Comparison of ENCODE assay signal across 13 cellular contexts in the genomic region with DNA sequence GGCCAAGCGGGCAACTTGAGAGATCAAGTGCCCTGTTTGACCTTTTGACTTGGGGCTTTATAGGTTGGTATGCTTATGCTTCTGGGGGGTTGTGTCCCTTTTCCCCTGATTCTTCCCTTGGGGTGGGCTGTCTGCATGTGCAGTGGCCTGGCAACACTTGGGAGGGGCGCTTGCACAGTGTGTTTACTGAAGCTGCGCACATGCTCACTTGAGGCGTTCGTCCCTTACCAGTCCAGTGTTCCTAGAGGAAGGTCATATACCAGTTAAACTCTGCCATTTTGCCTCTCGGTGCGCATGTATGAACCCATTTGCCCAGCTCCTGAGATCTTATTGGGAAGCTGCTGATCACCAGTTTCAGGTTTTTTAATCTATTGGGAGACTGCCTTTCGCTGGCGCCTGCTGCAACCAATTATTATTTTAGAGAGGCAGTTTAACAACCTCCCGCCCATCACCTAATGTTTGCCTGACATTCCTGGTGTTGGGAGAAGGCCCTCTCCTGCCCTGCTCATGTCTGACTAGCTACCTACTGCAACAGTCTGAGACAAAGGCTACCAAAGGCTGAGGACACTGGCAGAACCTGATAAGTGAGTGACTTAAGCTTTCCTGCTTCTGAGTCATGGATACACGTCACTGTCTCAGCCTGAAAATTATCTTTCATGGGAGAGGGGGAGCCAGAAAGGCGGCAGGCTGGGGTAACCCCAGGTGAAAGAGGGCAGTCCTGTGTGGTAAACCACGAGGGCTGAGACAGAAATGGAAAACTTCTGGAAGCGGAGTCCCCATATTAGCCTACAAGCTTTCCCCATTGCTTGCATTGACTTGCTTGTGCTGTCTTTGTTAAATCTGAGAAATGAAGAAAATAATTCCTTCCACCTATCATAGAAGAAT.
A peak's percentile ranks its signal among the peaks of the same experiment; 100 is the strongest.
DNase-seq lines count a peak whose midpoint lies in the region; FAIRE-seq and TF ChIP-seq lines count a peak whose summit lies in the region.
"Had no signal": no experiment of that assay in that cellular context is flagged by ENCODE, and none has a peak within 500 bp of the region (broad histone marks: within the 10 kb centered on the region; RNA-seq: fewer than 3 reads in every experiment).

No MANE protein-coding gene starts in this region.

- TF ChIP-seq CTCF in endothelial cell of umbilical vein (IDR thresholded peaks at IDR 0.05; ENCODE audit: extremely low read depth in 1 of 2, insufficient read depth in 1 of 2, low read depth in 1 of 2, low read length in 2 of 2) (no peak), osteoblast (IDR thresholded peaks at IDR 0.05; ENCODE audit: extremely low read depth, low read depth, low read length) (no peak)

- H3K36me3 ChIP-seq in MG63: no peaks in the 10 kb centered on the region
- no peaks in the 10 kb centered on the region for H3K36me3 ChIP-seq in endothelial cell of umbilical vein (ENCODE audit: control insufficient read depth in 2 of 2, extremely low read depth in 1 of 2, insufficient read depth in 2 of 2, low read length in 2 of 2)
- H3K36me3 ChIP-seq in osteoblast (ENCODE audit: insufficient read depth, low read length): no peaks in the 10 kb centered on the region
- H3K36me3 ChIP-seq: upper lobe of right lung had no signal

- peak overlapping the region; percentile 62 for H2AFZ ChIP-seq in endothelial cell of umbilical vein (ENCODE audit: low read depth, low read length)
- H2AFZ ChIP-seq in osteoblast (ENCODE audit: low read length): peak overlapping the region; percentile 30

- POLR2A ChIA-PET in endothelial cell of umbilical vein (lab: Charles Lee): no interaction called here

- no TSS peak for BruUV-seq in endothelial cell of umbilical vein (replicated peaks; lab: Mats Ljungman, UMichigan)

- H3K4me3 ChIP-seq in MG63 (no peak overlapping the region), endothelial cell of umbilical vein (replicated peaks in 1 of 3; ENCODE audit: insufficient read depth in 1 of 3, low read depth in 1 of 3, low read length in 3 of 3) (no peak overlapping the region), osteoblast (ENCODE audit: insufficient read depth, low read length) (no peak overlapping the region)
- H3K4me3 ChIP-seq: upper lobe of right lung had no signal

- H3K4me1 ChIP-seq in endothelial cell of umbilical vein (ENCODE audit: control insufficient read depth, extremely low read depth, insufficient read depth, low read length) (no peaks in the 10 kb centered on the region), osteoblast (ENCODE audit: insufficient read depth, low read length) (no peaks in the 10 kb centered on the region)
- H3K4me1 ChIP-seq: upper lobe of right lung had no signal

- CTCF ChIA-PET in endothelial cell of umbilical vein (lab: Charles Lee): interaction anchor here (0.7 to 2.2 kb wide), 5 partner anchors 11 to 380 kb away, joined by 3 to 11 read pairs (median 4); a partner anchor contains a TSS

- H3K79me2 ChIP-seq in endothelial cell of umbilical vein (ENCODE audit: control insufficient read depth, insufficient read depth, low read length) (no peaks in the 10 kb centered on the region), osteoblast (ENCODE audit: insufficient read depth, low read length) (no peaks in the 10 kb centered on the region)

- in situ Hi-C loops in Caki2 (cut with HindIII; ENCODE audit: low pct_unique_long_range_greater_than_20kb, low sequenced_read_pairs): no loop called here

- peaks cover 24% of the 10 kb centered on the region for H3K9me3 ChIP-seq in MG63
- H3K9me3 ChIP-seq in endothelial cell of umbilical vein (replicated peaks; ENCODE audit: control insufficient read depth, insufficient read depth, low read length): no peaks in the 10 kb centered on the region
- H3K9me3 ChIP-seq in osteoblast (ENCODE audit: low read depth, low read length): peaks cover 2% of the 10 kb centered on the region
- H3K9me3 ChIP-seq: upper lobe of right lung had no signal

- H3K4me2 ChIP-seq in endothelial cell of umbilical vein (ENCODE audit: insufficient read depth, low read length) (no peak overlapping the region), osteoblast (ENCODE audit: insufficient read depth, low read length) (no peak overlapping the region)

- H4K20me1 ChIP-seq in endothelial cell of umbilical vein (replicated peaks; ENCODE audit: control insufficient read depth, extremely low read depth, insufficient read depth, low read length) (no peaks in the 10 kb centered on the region), osteoblast (ENCODE audit: insufficient read depth, low read length) (no peaks in the 10 kb centered on the region)

- H3K27ac ChIP-seq in endothelial cell of umbilical vein (ENCODE audit: insufficient read depth, low read depth, low read length) (no peak overlapping the region), osteoblast (ENCODE audit: low read depth, low read length) (no peak overlapping the region)
- H3K27ac ChIP-seq: upper lobe of right lung had no signal

- H3K9ac ChIP-seq in endothelial cell of umbilical vein (replicated peaks; ENCODE audit: extremely low read depth, insufficient read depth, low read length): no peak overlapping the region

- no peak for TF ChIP-seq POLR2A in endothelial cell of umbilical vein (IDR thresholded peaks at IDR 0.05; ENCODE audit: low read depth, low read length)

- DNase-seq in Caki2 (ENCODE audit: low read depth) (peak; percentile 19), MG63 (peak; percentile 2), endothelial cell of umbilical vein (ENCODE audit: low read depth, low spot score) (peak; percentile 33), osteoblast (ENCODE audit: insufficient read length, low spot score, missing footprints) (no peak), NCI-H2171 (lab: John Stamatoyannopoulos, UW) (no peak), NCI-H187 (lab: John Stamatoyannopoulos, UW) (no peak), hypothalamus (lab: John Stamatoyannopoulos, UW) (no peak), SKM-1 treated with dmso at 0.1 percent for 144 hours (lab: John Stamatoyannopoulos, UW; ENCODE audit: unreplicated experiment) (no peak)
- DNase-seq: activated CD8-positive, alpha-beta T cell treated with anti-CD3 and anti-CD28 coated beads for 36 hours; AML-193; hippocampal formation; upper lobe of right lung had no signal

- intact Hi-C loops in endothelial cell of umbilical vein (cut with micrococcal nuclease): no loop called here

- H3K9me1 ChIP-seq in endothelial cell of umbilical vein (replicated peaks; ENCODE audit: control insufficient read depth, extremely low read depth, insufficient read depth, low read length): no peaks in the 10 kb centered on the region

- dilution Hi-C loops in endothelial cell of umbilical vein (cut with MboI; ENCODE audit: extremely low pct_ligation_motif_present, low sequenced_read_pairs): no loop called here

- FAIRE-seq in endothelial cell of umbilical vein (lab: Jason Lieb, UNC): peak; percentile 54
- FAIRE-seq: endometrium had no signal

- no peaks in the 10 kb centered on the region for H3K27me3 ChIP-seq in MG63
- no peaks in the 10 kb centered on the region for H3K27me3 ChIP-seq in endothelial cell of umbilical vein (ENCODE audit: control insufficient read depth in 2 of 2, insufficient read depth in 2 of 2, low read length in 2 of 2)
- no peaks in the 10 kb centered on the region for H3K27me3 ChIP-seq in osteoblast (ENCODE audit: insufficient read depth, low read length)
- H3K27me3 ChIP-seq: upper lobe of right lung had no signal

TF ChIP-seq in endothelial cell of umbilical vein, 7 proteins besides CTCF, POLR2A, EP300 and RAD21:
- TF ChIP-seq, protein P1, sequence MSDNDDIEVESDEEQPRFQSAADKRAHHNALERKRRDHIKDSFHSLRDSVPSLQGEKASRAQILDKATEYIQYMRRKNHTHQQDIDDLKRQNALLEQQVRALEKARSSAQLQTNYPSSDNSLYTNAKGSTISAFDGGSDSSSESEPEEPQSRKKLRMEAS (IDR thresholded peaks at IDR 0.05; ENCODE audit: insufficient read depth, insufficient read length): no peak
- TF ChIP-seq POLR2AphosphoS5 (IDR thresholded peaks at IDR 0.05; ENCODE audit: insufficient read depth, low read depth, low read length) (no peak), EZH2 (IDR thresholded peaks at IDR 0.05; ENCODE audit: borderline replicate concordance, low read depth, low read length, severe bottlenecking) (no peak), JUN (IDR thresholded peaks at IDR 0.05; ENCODE audit: borderline replicate concordance, insufficient read depth, insufficient read length, low read depth) (no peak), MYC (IDR thresholded peaks at IDR 0.05; ENCODE audit: low read depth, low read length) (no peak), GATA2 (IDR thresholded peaks at IDR 0.05; ENCODE audit: insufficient read depth, insufficient read length, low read depth, low read length) (peak; percentile 45), FOS (IDR thresholded peaks at IDR 0.05; ENCODE audit: borderline replicate concordance, insufficient read depth, low read length) (peak; percentile 65)
TF ChIP-seq in endothelial cell of umbilical vein: peak in this region for 2.

Comparison
In these comparisons a context has a peak if more than half of its experiments do, and no peak if none do; other contexts are left out.
1. DNase-seq: peak in Caki2 (single experiment), MG63 (single experiment) and endothelial cell of umbilical vein (single experiment); none in osteoblast (single experiment), NCI-H2171 (single experiment), NCI-H187 (0 of 2), hypothalamus (0 of 51) and SKM-1 treated with dmso at 0.1 percent for 144 hours (single experiment).